ENCODE assay signal across 11 cellular contexts in genomic region chr4:81164623-81165416, GRCh38. TPM values are rescaled to one million over a fixed set of nuclear protein-coding genes. Genes with fewer than 3 reads are reported as not detected.
DNase-seq lines count a peak whose midpoint lies in the region; ATAC-seq and TF ChIP-seq lines count a peak whose summit lies in the region.
"Had no signal": no experiment of that assay in that cellular context is flagged by ENCODE, and none has a peak within 500 bp of the region (broad histone marks: within the 10 kb centered on the region; RNA-seq: fewer than 3 reads in every experiment).

No MANE protein-coding gene starts in this region.

- H3K36me3 Mint-ChIP-seq in activated T-cell treated with anti-CD3 and anti-CD28 coated beads, Interleukin-2, amount 50 U/mL, for 4 hours (ENCODE audit: insufficient read depth), result no peaks in the 10 kb centered on the region

- ATAC-seq in activated T-cell treated with anti-CD3 and anti-CD28 coated beads, Interleukin-2, amount 50 U/mL, for 4 hours, result peak; percentile 91 to 95
- ATAC-seq in GM18519 (IDR thresholded peaks at IDR 0.05; ENCODE audit: low FRiP score, unreplicated experiment), result no peak

- no peaks in the 10 kb centered on the region for H3K27me3 ChIP-seq in MG63
- H3K27me3 ChIP-seq: SJCRH30 had no signal

- no peak overlapping the region for H3K4me3 ChIP-seq in MG63
- no peak overlapping the region for H3K4me3 ChIP-seq in epithelial cell of esophagus (ENCODE audit: low read length)
- H3K4me3 ChIP-seq: SJCRH30 had no signal

- no peak for DNase-seq in activated T-cell treated with anti-CD3 and anti-CD28 coated beads, Interleukin-2, amount 50 U/mL, for 4 hours
- no peak for DNase-seq in activated T-cell treated with anti-CD3 and anti-CD28 coated beads, Interleukin-2, amount 50 U/mL, for 1 hour
- DNase-seq in MG63 (peak; percentile 2), epithelial cell of esophagus (ENCODE audit: low read depth) (peak; percentile 93), activated gamma-delta T cell (lab: John Stamatoyannopoulos, UW) (no peak), GDM1 (lab: John Stamatoyannopoulos, UW) (no peak)
- peak in 2 of 3 donors; percentile 8 to 16 for DNase-seq in stimulated activated CD4-positive, alpha-beta T cell treated with anti-CD3 and anti-CD28 coated beads, TNF-alpha, amount 100 ng/mL, for 48 hours (ENCODE audit: low read depth in 3 of 3)
- DNase-seq: activated CD4-positive, alpha-beta T cell treated with anti-CD3 and anti-CD28 coated beads, Interleukin-2, amount 50 U/mL, for 4 hours; C1 segment of cervical spinal cord; SJCRH30 had no signal

- H3K4me3 Mint-ChIP-seq in activated T-cell treated with anti-CD3 and anti-CD28 coated beads, Interleukin-2, amount 50 U/mL, for 4 hours, result no peak overlapping the region

- H3K9me3 Mint-ChIP-seq in activated T-cell treated with anti-CD3 and anti-CD28 coated beads, Interleukin-2, amount 50 U/mL, for 4 hours, result no peaks in the 10 kb centered on the region

- H3K9me3 ChIP-seq in MG63, result no peaks in the 10 kb centered on the region
- H3K9me3 ChIP-seq: SJCRH30 had no signal

- H3K36me3 ChIP-seq in MG63, result no peaks in the 10 kb centered on the region
- H3K36me3 ChIP-seq: SJCRH30 had no signal

- TF ChIP-seq CTCF in epithelial cell of esophagus (IDR thresholded peaks at IDR 0.05; ENCODE audit: insufficient read depth, low read depth, low read length, missing control alignments), result no peak

- H3K4me1 Mint-ChIP-seq in activated T-cell treated with anti-CD3 and anti-CD28 coated beads, Interleukin-2, amount 50 U/mL, for 4 hours (ENCODE audit: low read depth), result no peaks in the 10 kb centered on the region

- no peaks in the 10 kb centered on the region for H3K27me3 Mint-ChIP-seq in activated T-cell treated with anti-CD3 and anti-CD28 coated beads, Interleukin-2, amount 50 U/mL, for 4 hours (ENCODE audit: low read depth)

RNA-seq across cellular contexts. Expression of gene PRKG2, which starts 50.2 kb away (rescaled TPM):
- under 1 TPM; 0.05 to 0.32 (median 0.05) TPM for total RNA-seq in activated T-cell treated with anti-CD3 and anti-CD28 coated beads, Interleukin-2, amount 50 U/mL, for 4 hours
- 2.0 and 2.1 TPM in 2 replicates for total RNA-seq in MG63 (2014; rRNA removed; shearing (Covaris generic); ENCODE audit: low replicate concordance)
- total RNA-seq: SJCRH30 had no signal

Comparison
In these comparisons a context has a peak if more than half of its experiments do, and no peak if none do; other contexts are left out.
1. DNase-seq: peak in MG63 (single experiment), epithelial cell of esophagus (single experiment) and stimulated activated CD4-positive, alpha-beta T cell treated with anti-CD3 and anti-CD28 coated beads, TNF-alpha, amount 100 ng/mL, for 48 hours (2 of 3); none in activated T-cell treated with anti-CD3 and anti-CD28 coated beads, Interleukin-2, amount 50 U/mL, for 4 hours (single experiment), activated T-cell treated with anti-CD3 and anti-CD28 coated beads, Interleukin-2, amount 50 U/mL, for 1 hour (single experiment), activated gamma-delta T cell (single experiment) and GDM1 (single experiment).